10 cellular contexts compared by ENCODE assay signal in genomic region chr6:220736-221475, GRCh38.
DNase-seq lines count a peak whose midpoint lies in the region; ATAC-seq and TF ChIP-seq lines count a peak whose summit lies in the region.
"Had no signal": no experiment of that assay in that cellular context is flagged by ENCODE, and none has a peak within 500 bp of the region (broad histone marks: within the 10 kb centered on the region; RNA-seq: fewer than 3 reads in every experiment).

No MANE protein-coding gene starts in this region.

- DNase-seq in EL (peak; percentile 56), mesenchymal stem cell (peak; percentile 44), MV-4-11 (lab: John Stamatoyannopoulos, UW) (no peak), WTC11 (ENCODE audit: low spot score) (no peak)
- DNase-seq: left ventricle myocardium inferior; occipital lobe; stimulated activated CD4-positive, alpha-beta T cell treated with anti-CD3 and anti-CD28 coated beads, Interleukin-4, amount 100 ng/mL, for 24 hours had no signal

- H3K4me2 ChIP-seq in mesenchymal stem cell (ENCODE audit: low read length, poor library complexity, severe bottlenecking) = peak overlapping the region; percentile 25

- no peak overlapping the region for H3K4me3 ChIP-seq in mesenchymal stem cell (ENCODE audit: insufficient read depth in 1 of 2, low read depth in 1 of 2, low read length in 2 of 2)
- H3K4me3 ChIP-seq: left ventricle myocardium inferior had no signal

- no peak overlapping the region for H3K9ac ChIP-seq in mesenchymal stem cell (ENCODE audit: low read length)

- peaks cover 21% of the 10 kb centered on the region for H3K4me1 ChIP-seq in mesenchymal stem cell (ENCODE audit: control insufficient read depth, insufficient read depth, low read depth, low read length)

- H3K27ac ChIP-seq in mesenchymal stem cell (ENCODE audit: low read length, poor library complexity, severe bottlenecking) = peak overlapping the region; percentile 17
- H3K27ac ChIP-seq: left ventricle myocardium inferior had no signal

- H3K4ac ChIP-seq in mesenchymal stem cell (ENCODE audit: low read depth in 1 of 2, low read length in 2 of 2) = no peak overlapping the region

- H3K27me3 Mint-ChIP-seq in activated T-helper 17 cell treated with anti-CD3 and anti-CD28 coated beads, Interleukin-2, amount 50 U/mL, for 72 hours = no peaks in the 10 kb centered on the region
- no peaks in the 10 kb centered on the region for H3K27me3 Mint-ChIP-seq in WTC11 (ENCODE audit: low read depth)

- no peaks in the 10 kb centered on the region for H3K79me1 ChIP-seq in mesenchymal stem cell (replicated peaks; ENCODE audit: low read length, poor library complexity, severe bottlenecking)

- no peak overlapping the region for H2BK15ac ChIP-seq in mesenchymal stem cell (ENCODE audit: low read depth, poor library complexity, severe bottlenecking)

- peak overlapping the region; percentile 44 for H2AFZ ChIP-seq in mesenchymal stem cell (ENCODE audit: low read depth, low read length)

- WGBS in mesenchymal stem cell = 40% methylated on average over 15 of the region's 16 CpGs

- no peak overlapping the region for H3K14ac ChIP-seq in mesenchymal stem cell (ENCODE audit: low read length in 2 of 2)

- TF ChIP-seq CTCF in WTC11 (IDR thresholded peaks at IDR 0.05) = no peak

- no peak for ATAC-seq in activated T-helper 17 cell treated with anti-CD3 and anti-CD28 coated beads, Interleukin-2, amount 50 U/mL, for 72 hours (replicated peaks)
- ATAC-seq in HG03159 (IDR thresholded peaks at IDR 0.05; ENCODE audit: unreplicated experiment) (no peak), WTC11 (no peak)

- peaks cover 0 to 12% of the 10 kb centered on the region in 2 experiments for H3K27me3 ChIP-seq in mesenchymal stem cell (ENCODE audit: control insufficient read depth in 1 of 2, insufficient read depth in 1 of 2, low read length in 2 of 2)

- H2AK5ac ChIP-seq in mesenchymal stem cell (ENCODE audit: low read length, severe bottlenecking) = peak overlapping the region; percentile 22

- H3K9me3 ChIP-seq in mesenchymal stem cell (ENCODE audit: control insufficient read depth, low read length) = no peaks in the 10 kb centered on the region
- H3K9me3 ChIP-seq: left ventricle myocardium inferior had no signal

- peak overlapping the region; percentile 86 for H3K27ac Mint-ChIP-seq in activated T-helper 17 cell treated with anti-CD3 and anti-CD28 coated beads, Interleukin-2, amount 50 U/mL, for 72 hours
- no peak overlapping the region for H3K27ac Mint-ChIP-seq in WTC11

- no peak overlapping the region for H3K23ac ChIP-seq in mesenchymal stem cell (ENCODE audit: low read length in 2 of 2)

- no peak overlapping the region for H4K91ac ChIP-seq in mesenchymal stem cell (ENCODE audit: low read length)

- no peaks in the 10 kb centered on the region for H3K36me3 ChIP-seq in mesenchymal stem cell (ENCODE audit: control insufficient read depth in 1 of 2, insufficient read depth in 2 of 2, low read depth in 1 of 2, low read length in 2 of 2)
- H3K36me3 ChIP-seq: left ventricle myocardium inferior had no signal

- H2BK120ac ChIP-seq in mesenchymal stem cell (ENCODE audit: low read depth, low read length) = no peak overlapping the region

- H3K36me3 Mint-ChIP-seq in activated T-helper 17 cell treated with anti-CD3 and anti-CD28 coated beads, Interleukin-2, amount 50 U/mL, for 72 hours (ENCODE audit: low read depth) = peaks cover 5% of the 10 kb centered on the region
- H3K36me3 Mint-ChIP-seq in WTC11 = no peaks in the 10 kb centered on the region

- POLR2A ChIA-PET in WTC11 (lab: Charles Lee) = no interaction called here

- peak overlapping the region; percentile 35 for H2BK5ac ChIP-seq in mesenchymal stem cell (ENCODE audit: low read depth, low read length, poor library complexity, severe bottlenecking)

- peaks cover 56% of the 10 kb centered on the region for H3K4me1 Mint-ChIP-seq in activated T-helper 17 cell treated with anti-CD3 and anti-CD28 coated beads, Interleukin-2, amount 50 U/mL, for 72 hours
- peaks cover 27% of the 10 kb centered on the region for H3K4me1 Mint-ChIP-seq in WTC11

- TF ChIP-seq POLR2A in GM19193 (IDR thresholded peaks at IDR 0.05; ENCODE audit: extremely low read depth, insufficient read depth, insufficient read length) = peak; percentile 57

- H2BK12ac ChIP-seq in mesenchymal stem cell (ENCODE audit: low read length in 2 of 2) = peak overlapping the region in 1 of 2 experiments; percentile 40

- no peaks in the 10 kb centered on the region for H3K9me3 Mint-ChIP-seq in activated T-helper 17 cell treated with anti-CD3 and anti-CD28 coated beads, Interleukin-2, amount 50 U/mL, for 72 hours
- H3K9me3 Mint-ChIP-seq in WTC11 = no peaks in the 10 kb centered on the region

- peak overlapping the region in 1 of 2 experiments; percentile 35 for H3K18ac ChIP-seq in mesenchymal stem cell (ENCODE audit: low read depth in 1 of 2, low read length in 2 of 2)

- CTCF ChIA-PET in WTC11 (lab: Charles Lee) = interaction anchor here (1.0 to 1.7 kb wide), 4 partner anchors 19 to 58 kb away, joined by 3 to 4 read pairs (median 4); no protein-coding TSS in a partner anchor

- no peak overlapping the region for H4K8ac ChIP-seq in mesenchymal stem cell (ENCODE audit: low read length)

- peak overlapping the region; percentile 75 for H3K4me3 Mint-ChIP-seq in activated T-helper 17 cell treated with anti-CD3 and anti-CD28 coated beads, Interleukin-2, amount 50 U/mL, for 72 hours
- no peak overlapping the region for H3K4me3 Mint-ChIP-seq in WTC11

TF ChIP-seq in WTC11, 78 proteins besides CTCF, POLR2A, EP300 and RAD21 (continues in another document):
- no peak for TF ChIP-seq ZNF138 (CRISPR knock-in tag; conservative IDR thresholded peaks at IDR 0.05)
- TF ChIP-seq E2F1 (CRISPR knock-in tag; IDR thresholded peaks at IDR 0.05) = no peak
- no peak for TF ChIP-seq NFYB (CRISPR knock-in tag; conservative IDR thresholded peaks at IDR 0.05; ENCODE audit: low read depth)
- TF ChIP-seq CREM (CRISPR knock-in tag; IDR thresholded peaks at IDR 0.05) = no peak
- no peak for TF ChIP-seq OVOL2 (CRISPR knock-in tag; IDR thresholded peaks at IDR 0.05; ENCODE audit: borderline replicate concordance)
- TF ChIP-seq, protein P1, sequence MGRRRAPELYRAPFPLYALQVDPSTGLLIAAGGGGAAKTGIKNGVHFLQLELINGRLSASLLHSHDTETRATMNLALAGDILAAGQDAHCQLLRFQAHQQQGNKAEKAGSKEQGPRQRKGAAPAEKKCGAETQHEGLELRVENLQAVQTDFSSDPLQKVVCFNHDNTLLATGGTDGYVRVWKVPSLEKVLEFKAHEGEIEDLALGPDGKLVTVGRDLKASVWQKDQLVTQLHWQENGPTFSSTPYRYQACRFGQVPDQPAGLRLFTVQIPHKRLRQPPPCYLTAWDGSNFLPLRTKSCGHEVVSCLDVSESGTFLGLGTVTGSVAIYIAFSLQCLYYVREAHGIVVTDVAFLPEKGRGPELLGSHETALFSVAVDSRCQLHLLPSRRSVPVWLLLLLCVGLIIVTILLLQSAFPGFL (CRISPR knock-in tag; IDR thresholded peaks at IDR 0.05; ENCODE audit: borderline replicate concordance) = no peak
- TF ChIP-seq RELA (CRISPR knock-in tag; IDR thresholded peaks at IDR 0.05; ENCODE audit: borderline replicate concordance) = no peak
- no peak for TF ChIP-seq KAT7 (CRISPR knock-in tag; IDR thresholded peaks at IDR 0.05; ENCODE audit: borderline replicate concordance)
- TF ChIP-seq EMX1 (CRISPR knock-in tag; IDR thresholded peaks at IDR 0.05) = no peak
- no peak for TF ChIP-seq FOXK1 (CRISPR knock-in tag; IDR thresholded peaks at IDR 0.05)
- TF ChIP-seq, protein P2, sequence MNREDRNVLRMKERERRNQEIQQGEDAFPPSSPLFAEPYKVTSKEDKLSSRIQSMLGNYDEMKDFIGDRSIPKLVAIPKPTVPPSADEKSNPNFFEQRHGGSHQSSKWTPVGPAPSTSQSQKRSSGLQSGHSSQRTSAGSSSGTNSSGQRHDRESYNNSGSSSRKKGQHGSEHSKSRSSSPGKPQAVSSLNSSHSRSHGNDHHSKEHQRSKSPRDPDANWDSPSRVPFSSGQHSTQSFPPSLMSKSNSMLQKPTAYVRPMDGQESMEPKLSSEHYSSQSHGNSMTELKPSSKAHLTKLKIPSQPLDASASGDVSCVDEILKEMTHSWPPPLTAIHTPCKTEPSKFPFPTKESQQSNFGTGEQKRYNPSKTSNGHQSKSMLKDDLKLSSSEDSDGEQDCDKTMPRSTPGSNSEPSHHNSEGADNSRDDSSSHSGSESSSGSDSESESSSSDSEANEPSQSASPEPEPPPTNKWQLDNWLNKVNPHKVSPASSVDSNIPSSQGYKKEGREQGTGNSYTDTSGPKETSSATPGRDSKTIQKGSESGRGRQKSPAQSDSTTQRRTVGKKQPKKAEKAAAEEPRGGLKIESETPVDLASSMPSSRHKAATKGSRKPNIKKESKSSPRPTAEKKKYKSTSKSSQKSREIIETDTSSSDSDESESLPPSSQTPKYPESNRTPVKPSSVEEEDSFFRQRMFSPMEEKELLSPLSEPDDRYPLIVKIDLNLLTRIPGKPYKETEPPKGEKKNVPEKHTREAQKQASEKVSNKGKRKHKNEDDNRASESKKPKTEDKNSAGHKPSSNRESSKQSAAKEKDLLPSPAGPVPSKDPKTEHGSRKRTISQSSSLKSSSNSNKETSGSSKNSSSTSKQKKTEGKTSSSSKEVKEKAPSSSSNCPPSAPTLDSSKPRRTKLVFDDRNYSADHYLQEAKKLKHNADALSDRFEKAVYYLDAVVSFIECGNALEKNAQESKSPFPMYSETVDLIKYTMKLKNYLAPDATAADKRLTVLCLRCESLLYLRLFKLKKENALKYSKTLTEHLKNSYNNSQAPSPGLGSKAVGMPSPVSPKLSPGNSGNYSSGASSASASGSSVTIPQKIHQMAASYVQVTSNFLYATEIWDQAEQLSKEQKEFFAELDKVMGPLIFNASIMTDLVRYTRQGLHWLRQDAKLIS (CRISPR knock-in tag; IDR thresholded peaks at IDR 0.05; ENCODE audit: borderline replicate concordance) = no peak
- TF ChIP-seq E2F5 (CRISPR knock-in tag; IDR thresholded peaks at IDR 0.05) = no peak

Comparison
In these comparisons a context has a peak if more than half of its experiments do, and no peak if none do; other contexts are left out.
1. DNase-seq: peak in EL (single experiment) and mesenchymal stem cell (single experiment); none in MV-4-11 (single experiment) and WTC11 (single experiment).